Comparison of ENCODE assay signal across 15 cellular contexts in the genomic region with DNA sequence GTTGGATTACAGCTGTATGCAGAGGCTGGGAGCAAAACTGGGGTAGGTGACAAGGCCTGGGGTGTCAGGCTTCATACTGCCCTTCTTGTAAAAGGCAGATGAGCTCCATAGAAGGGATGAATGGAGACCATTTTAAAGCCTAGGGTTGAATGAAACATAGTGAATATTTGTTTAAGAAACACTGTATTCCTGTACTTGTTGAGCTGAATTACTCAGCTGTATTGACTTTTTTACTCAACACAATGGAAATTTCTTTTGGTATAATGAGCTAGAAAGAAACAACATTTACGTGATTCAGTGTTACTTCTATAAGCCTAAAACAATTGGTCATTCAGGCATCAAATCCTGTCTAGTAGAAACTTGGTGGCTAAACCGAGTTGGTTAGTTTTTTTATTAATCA. TPM values are rescaled to one million over a fixed set of nuclear protein-coding genes. Genes with fewer than 3 reads are reported as not detected.
DNase-seq lines count a peak whose midpoint lies in the region; ATAC-seq and TF ChIP-seq lines count a peak whose summit lies in the region.
"Had no signal": no experiment of that assay in that cellular context is flagged by ENCODE, and none has a peak within 500 bp of the region (broad histone marks: within the 10 kb centered on the region; RNA-seq: fewer than 3 reads in every experiment).

No MANE protein-coding gene starts in this region.

- H3K27ac Mint-ChIP-seq in activated naive CD8-positive, alpha-beta T cell treated with anti-CD3 and anti-CD28 coated beads, Interleukin-2, amount 50 U/mL, for 24 hours, result peak overlapping the region; percentile 74
- H3K27ac Mint-ChIP-seq in stimulated activated naive CD8-positive, alpha-beta T cell treated with anti-CD3 and anti-CD28 coated beads, Interleukin-15, Interleukin-2, amounts not matched to agents 100 ng/mL and 50 ng/mL, for 24 hours, result peak overlapping the region; percentile 69

- H3K9me3 Mint-ChIP-seq in activated T-cell treated with anti-CD3 and anti-CD28 coated beads, Interleukin-2, amount 50 U/mL, for 4 hours, result no peaks in the 10 kb centered on the region
- no peaks in the 10 kb centered on the region for H3K9me3 Mint-ChIP-seq in activated naive CD8-positive, alpha-beta T cell treated with anti-CD3 and anti-CD28 coated beads, Interleukin-2, amount 50 U/mL, for 24 hours
- no peaks in the 10 kb centered on the region for H3K9me3 Mint-ChIP-seq in stimulated activated naive CD8-positive, alpha-beta T cell treated with anti-CD3 and anti-CD28 coated beads, Interleukin-15, Interleukin-2, amounts not matched to agents 100 ng/mL and 50 ng/mL, for 24 hours

- ATAC-seq in activated T-cell treated with anti-CD3 and anti-CD28 coated beads, Interleukin-2, amount 50 U/mL, for 4 hours, result peak; percentile 34 to 44
- no peak for ATAC-seq in activated naive CD8-positive, alpha-beta T cell treated with anti-CD3 and anti-CD28 coated beads, Interleukin-2, amount 50 U/mL, for 24 hours

- no peak for TF ChIP-seq CTCF in GM10266 (IDR thresholded peaks at IDR 0.05; ENCODE audit: control insufficient read depth, insufficient read depth, low read depth, missing control alignments)

- in situ Hi-C loops in SK-MEL-5 (cut with HindIII; ENCODE audit: low pct_unique_long_range_greater_than_20kb, low sequenced_read_pairs), result no loop called here

- no peak for DNase-seq in activated T-cell treated with anti-CD3 and anti-CD28 coated beads, Interleukin-2, amount 50 U/mL, for 4 hours
- no peak for DNase-seq in activated T-cell treated with anti-CD3 and anti-CD28 coated beads, Interleukin-2, amount 50 U/mL, for 48 hours
- DNase-seq in SK-MEL-5 (ENCODE audit: low read depth, low spot score) (peak; percentile 47), GM10266 (ENCODE audit: extremely low spot score) (no peak), inferior parietal cortex (ENCODE audit: extremely low spot score) (no peak)
- DNase-seq in activated naive CD8-positive, alpha-beta T cell treated with anti-CD3 and anti-CD28 coated beads, Interleukin-2, amount 50 U/mL, for 24 hours, result no peak
- DNase-seq: ACHN; C1 segment of cervical spinal cord; DMS79; MV-4-11; NCI-H1694 treated with DMSO at 0.1 percent for 48 hours; NCI-H748 treated with DMSO at 0.1 percent for 48 hours; NK-92 treated with Interleukin-12 subunit alpha and Interleukin-12 subunit beta, amount 100 ng/mL, for 24 hours; Right ventricle myocardium superior had no signal

- no peak overlapping the region for H3K4me3 Mint-ChIP-seq in activated T-cell treated with anti-CD3 and anti-CD28 coated beads, Interleukin-2, amount 50 U/mL, for 4 hours
- H3K4me3 Mint-ChIP-seq in activated naive CD8-positive, alpha-beta T cell treated with anti-CD3 and anti-CD28 coated beads, Interleukin-2, amount 50 U/mL, for 24 hours, result no peak overlapping the region
- no peak overlapping the region for H3K4me3 Mint-ChIP-seq in stimulated activated naive CD8-positive, alpha-beta T cell treated with anti-CD3 and anti-CD28 coated beads, Interleukin-15, Interleukin-2, amounts not matched to agents 100 ng/mL and 50 ng/mL, for 24 hours

- H3K27me3 Mint-ChIP-seq in activated T-cell treated with anti-CD3 and anti-CD28 coated beads, Interleukin-2, amount 50 U/mL, for 4 hours (ENCODE audit: low read depth), result no peaks in the 10 kb centered on the region
- H3K27me3 Mint-ChIP-seq in activated naive CD8-positive, alpha-beta T cell treated with anti-CD3 and anti-CD28 coated beads, Interleukin-2, amount 50 U/mL, for 24 hours, result no peaks in the 10 kb centered on the region
- H3K27me3 Mint-ChIP-seq in stimulated activated naive CD8-positive, alpha-beta T cell treated with anti-CD3 and anti-CD28 coated beads, Interleukin-15, Interleukin-2, amounts not matched to agents 100 ng/mL and 50 ng/mL, for 24 hours, result no peaks in the 10 kb centered on the region

- peaks cover 35% of the 10 kb centered on the region for H3K36me3 Mint-ChIP-seq in activated T-cell treated with anti-CD3 and anti-CD28 coated beads, Interleukin-2, amount 50 U/mL, for 4 hours (ENCODE audit: insufficient read depth)
- H3K36me3 Mint-ChIP-seq in activated naive CD8-positive, alpha-beta T cell treated with anti-CD3 and anti-CD28 coated beads, Interleukin-2, amount 50 U/mL, for 24 hours (ENCODE audit: low read depth), result peaks cover 67% of the 10 kb centered on the region
- peaks cover 78% of the 10 kb centered on the region for H3K36me3 Mint-ChIP-seq in stimulated activated naive CD8-positive, alpha-beta T cell treated with anti-CD3 and anti-CD28 coated beads, Interleukin-15, Interleukin-2, amounts not matched to agents 100 ng/mL and 50 ng/mL, for 24 hours (ENCODE audit: low read depth)

- H3K4me1 Mint-ChIP-seq in activated T-cell treated with anti-CD3 and anti-CD28 coated beads, Interleukin-2, amount 50 U/mL, for 4 hours (ENCODE audit: low read depth), result peaks cover 16% of the 10 kb centered on the region
- H3K4me1 Mint-ChIP-seq in activated naive CD8-positive, alpha-beta T cell treated with anti-CD3 and anti-CD28 coated beads, Interleukin-2, amount 50 U/mL, for 24 hours, result peaks cover 55% of the 10 kb centered on the region
- H3K4me1 Mint-ChIP-seq in stimulated activated naive CD8-positive, alpha-beta T cell treated with anti-CD3 and anti-CD28 coated beads, Interleukin-15, Interleukin-2, amounts not matched to agents 100 ng/mL and 50 ng/mL, for 24 hours (ENCODE audit: low read depth), result peaks cover 46% of the 10 kb centered on the region

RNA-seq across cellular contexts. Expression of gene ATP6V0A2, which starts 14.1 kb away (rescaled TPM):
- 100 to 1,000 TPM in 2 of 3 donors, 10 to 100 TPM in 1; 95.5 to 130 (median 114) TPM for total RNA-seq in activated T-cell treated with anti-CD3 and anti-CD28 coated beads, Interleukin-2, amount 50 U/mL, for 4 hours
- total RNA-seq in SK-MEL-5 (2014; rRNA removed; shearing (Covaris generic)), result 49.0 and 63.2 TPM in 2 replicates
- polyA plus RNA-seq in SK-MEL-5 (2015; cell fraction: cytosol; rRNA removed), result 21.7 and 25.8 TPM in 2 replicates
- 51.4 and 53.7 TPM in 2 replicates for polyA plus RNA-seq in SK-MEL-5 (2015; cell fraction: nucleus; rRNA removed)

RNA-seq across cellular contexts. Expression of gene DNAH10, which starts 35.9 kb away (rescaled TPM):
- total RNA-seq in activated T-cell treated with anti-CD3 and anti-CD28 coated beads, Interleukin-2, amount 50 U/mL, for 4 hours, result under 1 TPM; 0.14 to 0.24 (median 0.20) TPM
- total RNA-seq in SK-MEL-5 (2014; rRNA removed; shearing (Covaris generic)), result 3.4 and 3.9 TPM in 2 replicates
- polyA plus RNA-seq in SK-MEL-5 (2015; cell fraction: cytosol; rRNA removed), result 4.8 and 5.6 TPM in 2 replicates
- 9.0 and 9.2 TPM in 2 replicates for polyA plus RNA-seq in SK-MEL-5 (2015; cell fraction: nucleus; rRNA removed)

RNA-seq across cellular contexts. Expression of gene TCTN2, which starts 55.3 kb away (rescaled TPM):
- total RNA-seq in activated T-cell treated with anti-CD3 and anti-CD28 coated beads, Interleukin-2, amount 50 U/mL, for 4 hours, result 1 to 10 TPM; 2.4 to 4.3 (median 3.5) TPM
- 9.8 and 11.0 TPM in 2 replicates for total RNA-seq in SK-MEL-5 (2014; rRNA removed; shearing (Covaris generic))
- polyA plus RNA-seq in SK-MEL-5 (2015; cell fraction: cytosol; rRNA removed), result 11.8 and 12.5 TPM in 2 replicates
- polyA plus RNA-seq in SK-MEL-5 (2015; cell fraction: nucleus; rRNA removed), result 7.6 and 9.8 TPM in 2 replicates
